In the genomic region with DNA sequence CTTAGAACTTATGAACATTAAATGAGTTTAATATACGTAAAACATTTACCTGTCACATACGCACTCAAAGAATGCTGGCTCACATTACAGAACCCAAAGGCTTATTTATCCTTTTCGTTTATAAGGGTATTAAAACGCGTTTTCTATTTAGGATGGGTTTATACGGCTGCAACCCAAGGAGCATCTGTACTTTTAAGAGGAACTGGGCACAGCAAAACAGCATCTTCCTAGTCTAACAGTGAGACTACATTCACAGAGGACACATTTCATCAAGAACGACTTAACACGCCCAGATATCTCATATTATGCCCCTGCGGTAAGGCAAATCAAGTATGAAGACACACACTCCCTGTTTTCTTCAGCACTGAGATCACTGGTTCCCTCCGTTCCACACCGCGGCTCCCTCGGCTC, we compare ENCODE assay signal across 8 cellular contexts. TPM values are rescaled to one million over a fixed set of nuclear protein-coding genes. Genes with fewer than 3 reads are reported as not detected.
DNase-seq lines count a peak whose midpoint lies in the region; ATAC-seq and TF ChIP-seq lines count a peak whose summit lies in the region.

No MANE protein-coding gene starts in this region.

- H3K4me3 Mint-ChIP-seq in activated CD4-positive, alpha-beta memory T cell treated with anti-CD3 and anti-CD28 coated beads for 36 hours: peak overlapping the region; percentile 91

- H3K9me3 ChIP-seq in heart right ventricle (no peaks in the 10 kb centered on the region), iPS-15b (ENCODE audit: control insufficient read depth, insufficient read depth, low read length) (no peaks in the 10 kb centered on the region), stomach smooth muscle (ENCODE audit: control insufficient read depth in 2 of 2, low read length in 2 of 2) (no peaks in the 10 kb centered on the region)

- no peaks in the 10 kb centered on the region for H3K9me3 Mint-ChIP-seq in activated CD4-positive, alpha-beta memory T cell treated with anti-CD3 and anti-CD28 coated beads for 36 hours

- peak in 2 of 8 donors; percentile 64 to 71 for ATAC-seq in heart right ventricle
- ATAC-seq in Right ventricle myocardium inferior: no peak
- peak; percentile 1 for ATAC-seq in HG03108 (IDR thresholded peaks at IDR 0.05; ENCODE audit: unreplicated experiment)

- POLR2A ChIA-PET in activated CD4-positive, alpha-beta memory T cell treated with anti-CD3 and anti-CD28 coated beads for 36 hours (lab: Charles Lee): interaction anchor here (0.9 to 3.8 kb wide), 9 partner anchors 9 to 204 kb away, joined by 3 to 104 read pairs (median 5); partner anchors contain the start of genes CROT and TMEM243

- H3K4me1 Mint-ChIP-seq in activated CD4-positive, alpha-beta memory T cell treated with anti-CD3 and anti-CD28 coated beads for 36 hours (ENCODE audit: low read depth): peaks cover 36% of the 10 kb centered on the region

- H3K36me3 ChIP-seq in heart right ventricle (peaks cover 0 to 8% (median 0%) of the 10 kb centered on the region in 9 donors), iPS-15b (ENCODE audit: control insufficient read depth, insufficient read depth, low read length) (no peaks in the 10 kb centered on the region), stomach smooth muscle (ENCODE audit: control insufficient read depth in 2 of 2, insufficient read depth in 2 of 2, low read length in 2 of 2) (no peaks in the 10 kb centered on the region)

- WGBS in heart right ventricle, 2 donors: 4 to 7% methylated on average over 13 of the region's 13 CpGs

- DNase-seq in heart right ventricle (no peak), Right ventricle myocardium inferior (ENCODE audit: missing footprints) (no peak), GM03348 (ENCODE audit: low spot score) (no peak)
- no peak for DNase-seq in activated CD4-positive, alpha-beta memory T cell treated with anti-CD3 and anti-CD28 coated beads for 36 hours
- DNase-seq in stimulated activated CD4-positive, alpha-beta T cell treated with anti-CD3 and anti-CD28 coated beads, Interleukin-2, amount 100 ng/mL, for 24 hours: no peak

- no peak for TF ChIP-seq CTCF in heart right ventricle (IDR thresholded peaks at IDR 0.05)

- no peaks in the 10 kb centered on the region for H3K27me3 Mint-ChIP-seq in activated CD4-positive, alpha-beta memory T cell treated with anti-CD3 and anti-CD28 coated beads for 36 hours

- H3K36me3 Mint-ChIP-seq in activated CD4-positive, alpha-beta memory T cell treated with anti-CD3 and anti-CD28 coated beads for 36 hours: peaks cover 17% of the 10 kb centered on the region

- CTCF ChIA-PET in activated CD4-positive, alpha-beta memory T cell treated with anti-CD3 and anti-CD28 coated beads for 36 hours (lab: Charles Lee): interaction anchor here (0.8 to 5.9 kb wide), 8 partner anchors 8 to 263 kb away, joined by 3 to 53 read pairs (median 4); partner anchors contain the start of genes CROT, ELAPOR2 and TMEM243

- H3K9ac ChIP-seq in iPS-15b (ENCODE audit: low read depth, low read length) (peak overlapping the region; percentile 95), stomach smooth muscle (ENCODE audit: low read length in 2 of 2) (peak overlapping the region; percentile 97 to 98)

- intact Hi-C loops in heart right ventricle (cut with DNase I) (loop anchor here in 5 of 10 donors (1.0 to 5.0 kb wide), 6 partner anchors 66 to 224 kb away; partner anchors contain the start of genes ELAPOR2 (in 3 of the 5), TMEM243 (in 2 of the 5) and CROT (in 1 of the 5)), Right ventricle myocardium inferior (cut with DNase I) (loop anchor here (5.0 to 10.0 kb wide), 4 partner anchors 66 to 723 kb away; partner anchors contain the start of genes CROT, DBF4, ELAPOR2 and SLC25A40)
- intact Hi-C loops in activated CD4-positive, alpha-beta memory T cell treated with anti-CD3 and anti-CD28 coated beads for 36 hours (cut with micrococcal nuclease): loop anchor here (1.0 to 5.0 kb wide), 8 partner anchors 35 to 726 kb away; partner anchors contain the start of genes DBF4 and SLC25A40

- no peaks in the 10 kb centered on the region for H3K27me3 ChIP-seq in heart right ventricle
- H3K27me3 ChIP-seq in iPS-15b (ENCODE audit: control insufficient read depth, insufficient read depth, low read length): no peaks in the 10 kb centered on the region
- no peaks in the 10 kb centered on the region for H3K27me3 ChIP-seq in stomach smooth muscle (ENCODE audit: control insufficient read depth in 1 of 2, insufficient read depth in 2 of 2, low read length in 2 of 2)

- peak overlapping the region; percentile 96 for H3K27ac Mint-ChIP-seq in activated CD4-positive, alpha-beta memory T cell treated with anti-CD3 and anti-CD28 coated beads for 36 hours

- H3K27ac ChIP-seq in heart right ventricle (peak overlapping the region; percentile 94 to 99 (median 97)), stomach smooth muscle (ENCODE audit: low read length) (peak overlapping the region; percentile 97)

- H3K4me1 ChIP-seq in heart right ventricle (peaks cover 0 to 48% (median 39%) of the 10 kb centered on the region in 9 donors), iPS-15b (ENCODE audit: control insufficient read depth, insufficient read depth, low read length) (peaks cover 2% of the 10 kb centered on the region), stomach smooth muscle (ENCODE audit: control insufficient read depth, insufficient read depth, low read length) (peaks cover 2% of the 10 kb centered on the region)

- H3K4me3 ChIP-seq in heart right ventricle: peak overlapping the region; percentile 57 to 86 (median 77)
- H3K4me3 ChIP-seq in iPS-15b (ENCODE audit: low read depth, low read length): peak overlapping the region; percentile 97
- peak overlapping the region; percentile 88 to 95 for H3K4me3 ChIP-seq in stomach smooth muscle (ENCODE audit: low read length in 2 of 2)

RNA-seq across cellular contexts. Expression of gene DMTF1, which starts 0.5 kb away (rescaled TPM):
- 10 to 100 TPM; 18.0 to 26.5 (median 21.8) TPM for total RNA-seq in heart right ventricle
- polyA plus RNA-seq in heart right ventricle: 10 to 100 TPM; 10.8 to 60.8 TPM
- total RNA-seq in Right ventricle myocardium inferior: 22.1 TPM
- total RNA-seq in activated CD4-positive, alpha-beta memory T cell treated with anti-CD3 and anti-CD28 coated beads for 36 hours: 10 to 100 TPM; 62.7 to 71.1 TPM
